Comparison of ENCODE assay signal across 8 cellular contexts in the genomic region with DNA sequence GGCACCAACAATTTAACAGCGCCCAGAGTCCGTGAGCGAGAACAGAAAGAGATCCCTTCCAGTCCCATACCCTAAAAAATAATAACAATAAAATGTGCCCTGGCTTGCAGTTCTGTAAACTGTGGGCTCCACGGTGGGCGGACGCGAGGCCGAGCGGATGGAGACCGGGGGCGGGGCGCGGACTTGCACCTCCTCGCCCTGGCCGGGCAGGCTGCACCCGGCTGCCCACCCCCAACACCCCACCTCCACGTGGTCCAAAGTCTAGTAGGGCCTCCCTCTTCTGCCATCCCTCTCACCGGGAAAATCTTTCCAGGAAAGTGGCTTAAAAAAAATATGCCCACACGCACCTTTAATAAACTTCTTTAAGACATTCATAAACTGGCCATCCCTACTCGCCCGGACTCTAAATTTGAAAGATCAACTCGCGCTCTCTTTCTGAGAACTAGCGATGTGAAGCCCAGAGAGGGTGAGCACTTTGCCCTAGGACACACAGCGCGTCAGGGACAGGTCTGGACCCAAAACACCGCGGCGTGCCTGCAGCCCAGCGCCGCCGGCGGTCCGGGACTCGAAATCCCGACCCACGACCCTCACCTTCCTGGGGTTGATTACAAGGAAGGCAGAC. TPM values are rescaled to one million over a fixed set of nuclear protein-coding genes. Genes with fewer than 3 reads are reported as not detected.
DNase-seq lines count a peak whose midpoint lies in the region; ATAC-seq, FAIRE-seq and TF ChIP-seq lines count a peak whose summit lies in the region.
"Had no signal": no experiment of that assay in that cellular context is flagged by ENCODE, and none has a peak within 500 bp of the region (broad histone marks: within the 10 kb centered on the region; RNA-seq: fewer than 3 reads in every experiment).

No MANE protein-coding gene starts in this region.

- peaks cover 22% of the 10 kb centered on the region for H3K27me3 Mint-ChIP-seq in T-helper 1 cell treated with Interleukin-12 subunit alpha and Interleukin-12 subunit beta and Interleukin-4 antibody, amounts not matched to agents 30 μg/mL and 1 μg/mL, for 36 hours (ENCODE audit: low read depth)

- H3K27me3 ChIP-seq in spleen (replicated peaks in 1 of 7) = peaks cover 5 to 100% (median 74%) of the 10 kb centered on the region in 7 donors

- H3K4me3 ChIP-seq in HFF-Myc (replicated peaks; ENCODE audit: low read depth, low read length) (peak overlapping the region; percentile 22), fibroblast of mammary gland (ENCODE audit: control insufficient read depth, low read depth, low read length) (peak overlapping the region; percentile 13), spleen (peak overlapping the region; percentile 30 to 75 (median 45))

- no peak for FAIRE-seq in GM19239 (lab: Jason Lieb, UNC)

- peak overlapping the region; percentile 80 for H3K4me3 Mint-ChIP-seq in T-helper 1 cell treated with Interleukin-12 subunit alpha and Interleukin-12 subunit beta and Interleukin-4 antibody, amounts not matched to agents 30 μg/mL and 1 μg/mL, for 36 hours

- DNase-seq in HFF-Myc (ENCODE audit: extremely low read depth, low read depth) = no peak
- no peak for DNase-seq in fibroblast of mammary gland (ENCODE audit: low read depth)
- no peak for DNase-seq in spleen
- DNase-seq in omental fat pad (ENCODE audit: low spot score) = no peak
- no peak for DNase-seq in GM19239 (ENCODE audit: insufficient read length, low spot score)

- H3K9me3 ChIP-seq in spleen = no peaks in the 10 kb centered on the region

- no peak for ATAC-seq in omental fat pad (ENCODE audit: low FRiP score)
- ATAC-seq in esophagus mucosa = no peak

- H3K27ac Mint-ChIP-seq in T-helper 1 cell treated with Interleukin-12 subunit alpha and Interleukin-12 subunit beta and Interleukin-4 antibody, amounts not matched to agents 30 μg/mL and 1 μg/mL, for 36 hours = peak overlapping the region; percentile 59
- H3K27ac Mint-ChIP-seq: memory B cell had no signal

- peaks cover 14% of the 10 kb centered on the region for H3K36me3 Mint-ChIP-seq in T-helper 1 cell treated with Interleukin-12 subunit alpha and Interleukin-12 subunit beta and Interleukin-4 antibody, amounts not matched to agents 30 μg/mL and 1 μg/mL, for 36 hours (ENCODE audit: low read depth)

- WGBS in spleen, 5 donors = 1 to 4% (median 3%) methylated on average over 25 to 37 of the region's 37 CpGs

- intact Hi-C loops in spleen (cut with DNase I; ENCODE audit: low total_unique reads) = no loop called here

- TF ChIP-seq CTCF in HFF-Myc (IDR thresholded peaks at IDR 0.05; ENCODE audit: low read depth, low read length, missing control alignments) (no peak), fibroblast of mammary gland (conservative IDR thresholded peaks at IDR 0.05; ENCODE audit: control insufficient read depth, insufficient read depth, low read depth, low read length) (no peak), spleen (IDR thresholded peaks at IDR 0.05 in 8 of 11, conservative IDR thresholded peaks at IDR 0.05 in 3 of 11) (no peak), omental fat pad (IDR thresholded peaks at IDR 0.05) (no peak)

- H3K27ac ChIP-seq in spleen = peak overlapping the region in 7 of 8 donors; percentile 27 to 93 (median 48)

- TF ChIP-seq POLR2A in spleen (IDR thresholded peaks at IDR 0.05) = no peak

- H3K9me3 Mint-ChIP-seq in T-helper 1 cell treated with Interleukin-12 subunit alpha and Interleukin-12 subunit beta and Interleukin-4 antibody, amounts not matched to agents 30 μg/mL and 1 μg/mL, for 36 hours = no peaks in the 10 kb centered on the region
- H3K9me3 Mint-ChIP-seq: memory B cell had no signal

- peaks cover 31% of the 10 kb centered on the region for H3K4me1 Mint-ChIP-seq in T-helper 1 cell treated with Interleukin-12 subunit alpha and Interleukin-12 subunit beta and Interleukin-4 antibody, amounts not matched to agents 30 μg/mL and 1 μg/mL, for 36 hours (ENCODE audit: low read depth)

- peaks cover 14 to 64% (median 51%) of the 10 kb centered on the region in 6 donors for H3K4me1 ChIP-seq in spleen

- H3K36me3 ChIP-seq in spleen = no peaks in the 10 kb centered on the region

RNA-seq across cellular contexts. Expression of a gene that starts 1.8 kb away (rescaled TPM):
- total RNA-seq in spleen (10 to 100 TPM in 6 of 7 donors, 1 to 10 TPM in 1; 7.9 to 21.1 (median 13.1) TPM), omental fat pad (1 to 10 TPM in 1 of 4 donors, under 1 TPM in 3; 0.56 to 2.0 (median 0.77) TPM), esophagus mucosa (10.6 TPM)
- polyA plus RNA-seq in spleen = 1 to 10 TPM in 2 of 3 donors, under 1 TPM in 1; 0.74 to 1.5 (median 1.4) TPM
